25 cellular contexts compared by ENCODE assay signal in genomic region chr9:107628444-107628843, GRCh38.
DNase-seq lines count a peak whose midpoint lies in the region; ATAC-seq, FAIRE-seq and TF ChIP-seq lines count a peak whose summit lies in the region.
"Had no signal": no experiment of that assay in that cellular context is flagged by ENCODE, and none has a peak within 500 bp of the region (broad histone marks: within the 10 kb centered on the region; RNA-seq: fewer than 3 reads in every experiment).

No MANE protein-coding gene starts in this region.

- H3K27ac ChIP-seq in HepG2 (ENCODE audit: extremely low read length, insufficient read depth, low read length) (no peak overlapping the region), right lobe of liver (no peak overlapping the region), gastroesophageal sphincter (no peak overlapping the region), lower lobe of right lung (no peak overlapping the region)
- H3K27ac ChIP-seq: 22Rv1; BLaER1 treated with 17β-estradiol and CSF1 and Interleukin-3, amounts not matched to agents 10 nM and 100 nM had no signal

- H3K9me3 ChIP-seq in HepG2 (ENCODE audit: low read length) (no peaks in the 10 kb centered on the region), right lobe of liver (no peaks in the 10 kb centered on the region), gastroesophageal sphincter (no peaks in the 10 kb centered on the region), lower lobe of right lung (no peaks in the 10 kb centered on the region)
- H3K9me3 ChIP-seq: BE2C; BLaER1 treated with 17β-estradiol and CSF1 and Interleukin-3, amounts not matched to agents 10 nM and 100 nM had no signal

- BruUV-seq in HepG2 (replicated peaks; lab: Mats Ljungman, UMichigan), result no TSS peak

- WGBS in HepG2 (ENCODE audit: low lambda C conversion rate), result 55% methylated on average over 11 of the region's 11 CpGs
- 83% methylated on average over 5 of the region's 11 CpGs for WGBS in right lobe of liver (ENCODE audit: insufficient coverage, low coverage, low lambda C conversion rate, missing lambda C conversion rate)
- 80 to 86% methylated on average over 3 to 6 of the region's 11 CpGs for WGBS in gastroesophageal sphincter (ENCODE audit: low coverage in 1 of 2), 2 donors

- CTCF ChIA-PET in HepG2 (lab: Yijun Ruan, JAX; ENCODE audit: low intra/inter-chr PET ratio, low total read pairs), result no interaction called here

- H3K9ac ChIP-seq in HepG2 (ENCODE audit: insufficient read depth, low read depth, low read length), result no peak overlapping the region
- H3K9ac ChIP-seq: BLaER1 treated with 17β-estradiol and CSF1 and Interleukin-3, amounts not matched to agents 10 nM and 100 nM had no signal

- H3K4me2 ChIP-seq in HepG2 (ENCODE audit: low read depth, low read length), result no peak overlapping the region
- H3K4me2 ChIP-seq: BLaER1 treated with 17β-estradiol and CSF1 and Interleukin-3, amounts not matched to agents 10 nM and 100 nM had no signal

- no peak overlapping the region for H3K4me3 ChIP-seq in HepG2 (replicated peaks in 1 of 3; ENCODE audit: insufficient read depth in 1 of 3, low read depth in 2 of 3, low read length in 3 of 3)
- H3K4me3 ChIP-seq in right lobe of liver, result no peak overlapping the region
- no peak overlapping the region for H3K4me3 ChIP-seq in gastroesophageal sphincter
- H3K4me3 ChIP-seq in lower lobe of right lung, result no peak overlapping the region
- H3K4me3 ChIP-seq: BLaER1 treated with 17β-estradiol and CSF1 and Interleukin-3, amounts not matched to agents 10 nM and 100 nM had no signal

- no peak for TF ChIP-seq POLR2A in HepG2 (IDR thresholded peaks at IDR 0.05; ENCODE audit: insufficient read depth in 1 of 2, low read depth in 2 of 2, low read length in 2 of 2)
- TF ChIP-seq POLR2A in right lobe of liver (IDR thresholded peaks at IDR 0.05), result no peak
- TF ChIP-seq POLR2A in gastroesophageal sphincter (IDR thresholded peaks at IDR 0.05), result no peak

- H3K4me3 Mint-ChIP-seq in dendritic cell treated with granulocyte-macrophage colony-stimulating factor and Interleukin-4, amounts not matched to agents 40 ng/mL and 50 ng/mL, for 4 days, result no peak overlapping the region
- H3K4me3 Mint-ChIP-seq in type B pancreatic cell, result no peak overlapping the region
- H3K4me3 Mint-ChIP-seq: CD14-positive monocyte; CD4-positive, alpha-beta T cell; CD8-positive, alpha-beta memory T cell; H9 had no signal

- H3K27me3 ChIP-seq in HepG2 (ENCODE audit: control insufficient read depth in 1 of 2, insufficient read depth in 2 of 2, low read length in 2 of 2) (peaks cover 0 to 2% of the 10 kb centered on the region in 2 experiments; a peak in 2 of 5 replicates), right lobe of liver (no peaks in the 10 kb centered on the region), gastroesophageal sphincter (no peaks in the 10 kb centered on the region), lower lobe of right lung (ENCODE audit: low read depth) (no peaks in the 10 kb centered on the region)
- H3K27me3 ChIP-seq: BE2C; BLaER1 treated with 17β-estradiol and CSF1 and Interleukin-3, amounts not matched to agents 10 nM and 100 nM had no signal

- TF ChIP-seq CTCF in HepG2 (CRISPR knock-in tag; IDR thresholded peaks at IDR 0.05) (no peak), right lobe of liver (IDR thresholded peaks at IDR 0.05) (no peak), type B pancreatic cell (conservative IDR thresholded peaks at IDR 0.05) (no peak), gastroesophageal sphincter (IDR thresholded peaks at IDR 0.05) (no peak), lower lobe of right lung (IDR thresholded peaks at IDR 0.05) (no peak)

- H4K20me1 ChIP-seq in HepG2 (ENCODE audit: insufficient read depth, low read length), result no peaks in the 10 kb centered on the region
- H4K20me1 ChIP-seq: BLaER1 treated with 17β-estradiol and CSF1 and Interleukin-3, amounts not matched to agents 10 nM and 100 nM had no signal

- no peaks in the 10 kb centered on the region for H3K36me3 Mint-ChIP-seq in dendritic cell treated with granulocyte-macrophage colony-stimulating factor and Interleukin-4, amounts not matched to agents 40 ng/mL and 50 ng/mL, for 4 days (ENCODE audit: low read depth)
- no peaks in the 10 kb centered on the region for H3K36me3 Mint-ChIP-seq in type B pancreatic cell
- H3K36me3 Mint-ChIP-seq: CD8-positive, alpha-beta memory T cell had no signal

- peaks cover 8% of the 10 kb centered on the region for H3K27me3 Mint-ChIP-seq in dendritic cell treated with granulocyte-macrophage colony-stimulating factor and Interleukin-4, amounts not matched to agents 40 ng/mL and 50 ng/mL, for 4 days
- H3K27me3 Mint-ChIP-seq in type B pancreatic cell, result peaks cover 12% of the 10 kb centered on the region

- no peak for TF ChIP-seq RAD21 in HepG2 (CRISPR knock-in tag; IDR thresholded peaks at IDR 0.05)

- peaks cover 14% of the 10 kb centered on the region for H3K4me1 Mint-ChIP-seq in dendritic cell treated with granulocyte-macrophage colony-stimulating factor and Interleukin-4, amounts not matched to agents 40 ng/mL and 50 ng/mL, for 4 days (ENCODE audit: low read depth)
- H3K4me1 Mint-ChIP-seq in type B pancreatic cell (ENCODE audit: unreplicated experiment), result peaks cover 30% of the 10 kb centered on the region
- H3K4me1 Mint-ChIP-seq: CD8-positive, alpha-beta memory T cell had no signal

- DNase-seq in HepG2 (ENCODE audit: low spot score) (no peak), right lobe of liver (no peak), left kidney (ENCODE audit: low read depth, low spot score) (peak; percentile 40), type B pancreatic cell (ENCODE audit: extremely low spot score, unreplicated experiment) (no peak), lower lobe of right lung (no peak)
- DNase-seq: ACHN; AML-193; BE2C; CD4-positive, alpha-beta T cell; CD8-positive, alpha-beta memory T cell; DMS 273 treated with DMSO at 0.1 percent for 48 hours; DMS79; GF-D8; H9 had no signal

- intact Hi-C loops in HepG2 (cut with micrococcal nuclease; ENCODE audit: unreplicated experiment) (no loop called here), right lobe of liver (cut with DNase I) (no loop called here), lower lobe of right lung (cut with DNase I) (no loop called here)
- intact Hi-C loops in dendritic cell treated with granulocyte-macrophage colony-stimulating factor and Interleukin-4, amounts not matched to agents 40 ng/mL and 50 ng/mL, for 4 days (cut with micrococcal nuclease), result no loop called here

- H3K79me2 ChIP-seq in HepG2 (ENCODE audit: insufficient read depth, low read length), result no peaks in the 10 kb centered on the region

- POLR2A ChIA-PET in HepG2 (lab: Yijun Ruan, JAX), result no interaction called here

- in situ Hi-C loops in HepG2 (cut with HindIII; ENCODE audit: extremely low pct_ligation_motif_present, low pct_unique_long_range_greater_than_20kb), result no loop called here

- TF ChIP-seq EP300 in HepG2 (IDR thresholded peaks at IDR 0.05; ENCODE audit: low read depth in 2 of 2, low read length in 2 of 2) (no peak), HepG2 (CRISPR knock-in tag; IDR thresholded peaks at IDR 0.05; ENCODE audit: borderline replicate concordance) (no peak), gastroesophageal sphincter (IDR thresholded peaks at IDR 0.05) (no peak)

- no peak for FAIRE-seq in HepG2 (lab: Jason Lieb, UNC)
- FAIRE-seq: A204.1, D721Med, GM12891, GM18507 had no signal

- no peaks in the 10 kb centered on the region for H3K36me3 ChIP-seq in HepG2 (replicated peaks in 1 of 2; ENCODE audit: control insufficient read depth in 1 of 2, insufficient read depth in 2 of 2, low read length in 2 of 2)
- no peaks in the 10 kb centered on the region for H3K36me3 ChIP-seq in right lobe of liver
- H3K36me3 ChIP-seq in gastroesophageal sphincter, result no peaks in the 10 kb centered on the region
- H3K36me3 ChIP-seq in lower lobe of right lung, result no peaks in the 10 kb centered on the region
- H3K36me3 ChIP-seq: BE2C; BLaER1 treated with 17β-estradiol and CSF1 and Interleukin-3, amounts not matched to agents 10 nM and 100 nM had no signal

- ATAC-seq in HepG2, result no peak
- ATAC-seq in right lobe of liver, result no peak
- no peak for ATAC-seq in gastroesophageal sphincter
- no peak for ATAC-seq in lower lobe of right lung
- ATAC-seq in GM21723 (IDR thresholded peaks at IDR 0.05; ENCODE audit: unreplicated experiment), result no peak
- ATAC-seq: HCT116 had no signal

- no peaks in the 10 kb centered on the region for H3K4me1 ChIP-seq in HepG2 (ENCODE audit: insufficient read depth, low read length)
- H3K4me1 ChIP-seq in right lobe of liver, result no peaks in the 10 kb centered on the region
- H3K4me1 ChIP-seq in gastroesophageal sphincter, result peaks cover 0 to 2% (median 0%) of the 10 kb centered on the region in 3 donors
- peaks cover under 1% of the 10 kb centered on the region for H3K4me1 ChIP-seq in lower lobe of right lung
- H3K4me1 ChIP-seq: BE2C had no signal

- peak overlapping the region; percentile 6 for H3K27ac Mint-ChIP-seq in dendritic cell treated with granulocyte-macrophage colony-stimulating factor and Interleukin-4, amounts not matched to agents 40 ng/mL and 50 ng/mL, for 4 days
- H3K27ac Mint-ChIP-seq in type B pancreatic cell, result peak overlapping the region; percentile 26
- H3K27ac Mint-ChIP-seq: CD4-positive, alpha-beta T cell; CD8-positive, alpha-beta memory T cell had no signal

- H2AFZ ChIP-seq in HepG2 (ENCODE audit: low read length), result no peak overlapping the region

- H3K9me3 Mint-ChIP-seq in dendritic cell treated with granulocyte-macrophage colony-stimulating factor and Interleukin-4, amounts not matched to agents 40 ng/mL and 50 ng/mL, for 4 days, result no peaks in the 10 kb centered on the region
- H3K9me3 Mint-ChIP-seq in type B pancreatic cell, result no peaks in the 10 kb centered on the region
- H3K9me3 Mint-ChIP-seq: CD14-positive monocyte; CD4-positive, alpha-beta T cell; H9 had no signal

TF ChIP-seq in HepG2, 621 proteins besides CTCF, POLR2A, EP300 and RAD21:
- TF ChIP-seq MAFK (conservative IDR thresholded peaks at IDR 0.05 in 1 of 2, IDR thresholded peaks at IDR 0.05 in 1 of 2; ENCODE audit: low read length in 2 of 2) (peak; percentile 31 to 50; a peak in 2 of 4 replicates), ARHGAP35 (CRISPR knock-in tag; IDR thresholded peaks at IDR 0.05; ENCODE audit: borderline replicate concordance) (no peak), GTF2F1 (IDR thresholded peaks at IDR 0.05; ENCODE audit: low read length) (no peak)
